In the genomic region with DNA sequence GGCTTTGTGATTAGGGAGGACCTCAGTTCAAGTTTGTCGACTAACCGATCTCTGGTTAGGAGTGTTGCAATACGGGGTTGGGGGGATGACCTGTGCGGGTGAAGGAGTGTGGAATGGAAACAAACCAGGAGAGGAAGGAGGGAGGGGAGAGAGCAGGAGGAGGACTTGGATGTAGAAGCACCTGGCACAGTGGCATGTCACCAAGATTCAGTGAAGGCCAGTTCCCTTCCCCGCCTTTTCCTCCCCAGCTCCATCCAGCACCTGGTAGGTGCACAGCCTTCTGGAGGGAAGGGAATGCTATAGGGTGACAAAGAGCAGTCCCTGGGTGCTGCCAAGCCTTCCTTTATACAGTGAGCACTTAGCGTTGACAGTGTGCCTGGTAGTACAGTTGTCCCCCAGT, we compare ENCODE assay signal across 22 cellular contexts.
"Had no signal": no experiment of that assay in that cellular context is flagged by ENCODE, and none has a peak within 500 bp of the region (broad histone marks: within the 10 kb centered on the region; RNA-seq: fewer than 3 reads in every experiment).

No MANE protein-coding gene starts in this region.

- DNase-seq: KBM-7; MV-4-11; NCI-H1092; NCI-H1105 treated with DMSO at 0.1 percent for 48 hours; NCI-H1417 treated with DMSO at 0.1 percent for 48 hours; NCI-H146; NCI-H187; NCI-H2029; NCI-H2081 treated with DMSO at 0.1 percent for 48 hours; NCI-H226; NCI-H446; NCI-H524; NCI-H526 treated with DMSO at 0.1 percent for 48 hours; NCI-H748 treated with DMSO at 0.1 percent for 48 hours; NK-92 treated with Interleukin-12 subunit alpha and Interleukin-12 subunit beta, amount 100 ng/mL, for 24 hours; PC-3; SHP77; SK-N-SH; SW 1271; T-cell had no signal

- ATAC-seq: Panc1, PC-3, T-cell had no signal

- H3K27ac ChIP-seq: RWPE1 had no signal

- H3K9me3 ChIP-seq: SK-N-SH had no signal
